17 cellular contexts compared by ENCODE assay signal in genomic region chr15:31024979-31025378, GRCh38. TPM values are rescaled to one million over a fixed set of nuclear protein-coding genes. Genes with fewer than 3 reads are reported as not detected.
DNase-seq lines count a peak whose midpoint lies in the region; ATAC-seq and TF ChIP-seq lines count a peak whose summit lies in the region.
"Had no signal": no experiment of that assay in that cellular context is flagged by ENCODE, and none has a peak within 500 bp of the region (broad histone marks: within the 10 kb centered on the region; RNA-seq: fewer than 3 reads in every experiment).

No MANE protein-coding gene starts in this region.

- peak overlapping the region; percentile 92 for H3K27ac Mint-ChIP-seq in progenitor cell of endocrine pancreas
- H3K27ac Mint-ChIP-seq: CD4-positive, CD25-positive, alpha-beta regulatory T cell; stimulated activated naive B cell treated with anti-CD40 and anti-IgM and Interleukin-4, amounts not matched to agents 10 μg/mL and 1 μg/mL and 100 μg/mL, for 72 hours; T-cell had no signal

- no peaks in the 10 kb centered on the region for H3K27me3 ChIP-seq in GM23248 (replicated peaks; ENCODE audit: insufficient read depth)
- no peaks in the 10 kb centered on the region for H3K27me3 ChIP-seq in foreskin keratinocyte
- H3K27me3 ChIP-seq: adrenal gland had no signal

- H3K27ac ChIP-seq in GM23248 (peak overlapping the region; percentile 11), foreskin keratinocyte (peak overlapping the region; percentile 93)
- H3K27ac ChIP-seq: adrenal gland had no signal

- no peak overlapping the region for H3K4me3 Mint-ChIP-seq in progenitor cell of endocrine pancreas (ENCODE audit: low read depth)
- H3K4me3 Mint-ChIP-seq: CD4-positive, CD25-positive, alpha-beta regulatory T cell; stimulated activated naive B cell treated with anti-CD40 and anti-IgM and Interleukin-4, amounts not matched to agents 10 μg/mL and 1 μg/mL and 100 μg/mL, for 72 hours; T-cell had no signal

- peaks cover 21% of the 10 kb centered on the region for H3K4me1 Mint-ChIP-seq in progenitor cell of endocrine pancreas (ENCODE audit: low read depth)
- H3K4me1 Mint-ChIP-seq: CD4-positive, CD25-positive, alpha-beta regulatory T cell had no signal

- ATAC-seq in SK-N-SH treated with all-trans-retinoic acid at 6 μM for 48 hours (peak; percentile 57), foreskin keratinocyte (no peak), HG03095 (IDR thresholded peaks at IDR 0.05; ENCODE audit: unreplicated experiment) (no peak), HG03457 (IDR thresholded peaks at IDR 0.05; ENCODE audit: unreplicated experiment) (no peak)
- ATAC-seq: stimulated activated naive B cell treated with anti-CD40 and anti-IgM and Interleukin-4, amounts not matched to agents 10 μg/mL and 1 μg/mL and 100 μg/mL, for 72 hours; T-cell had no signal

- peaks cover 20% of the 10 kb centered on the region for H3F3A ChIP-seq in GM23248 (ENCODE audit: insufficient read depth)

- peaks cover 24% of the 10 kb centered on the region for H3K4me1 ChIP-seq in GM23248 (ENCODE audit: insufficient read depth)
- H3K4me1 ChIP-seq in foreskin keratinocyte: peaks cover 22% of the 10 kb centered on the region
- H3K4me1 ChIP-seq: adrenal gland had no signal

- no peak overlapping the region for H3K9ac ChIP-seq in GM23248

- H3K9me2 ChIP-seq in GM23248 (ENCODE audit: insufficient read depth): no peaks in the 10 kb centered on the region

- no peaks in the 10 kb centered on the region for H4K20me1 ChIP-seq in GM23248 (ENCODE audit: insufficient read depth)

- no peaks in the 10 kb centered on the region for H3K79me2 ChIP-seq in GM23248 (ENCODE audit: insufficient read depth)

- H3K36me3 ChIP-seq in GM23248 (ENCODE audit: low read depth): no peaks in the 10 kb centered on the region
- H3K36me3 ChIP-seq: adrenal gland had no signal

- DNase-seq in GM23248 (peak; percentile 58), foreskin keratinocyte (peak; percentile 14 to 27), progenitor cell of endocrine pancreas (ENCODE audit: low spot score, unreplicated experiment) (no peak), NCI-H82 (lab: John Stamatoyannopoulos, UW) (no peak)
- no peak for DNase-seq in activated CD4-positive, alpha-beta T cell treated with anti-CD3 and anti-CD28 coated beads, Interleukin-2, amount 50 U/mL, for 48 hours
- DNase-seq: activated T-cell treated with anti-CD3 and anti-CD28 coated beads, Interleukin-2, amount 50 U/mL, for 1 hour; adrenal gland; CD4-positive, CD25-positive, alpha-beta regulatory T cell; Karpas-422; naive B cell; NCI-H446 treated with DMSO at 0.1 percent for 48 hours; OCI-M1; stimulated activated naive B cell treated with anti-CD40 and anti-IgM and Interleukin-4, amounts not matched to agents 10 μg/mL and 1 μg/mL and 100 μg/mL, for 72 hours; T-cell had no signal

- no peaks in the 10 kb centered on the region for H3K36me3 Mint-ChIP-seq in progenitor cell of endocrine pancreas (ENCODE audit: insufficient read depth)
- H3K36me3 Mint-ChIP-seq: CD4-positive, CD25-positive, alpha-beta regulatory T cell; stimulated activated naive B cell treated with anti-CD40 and anti-IgM and Interleukin-4, amounts not matched to agents 10 μg/mL and 1 μg/mL and 100 μg/mL, for 72 hours; T-cell had no signal

- WGBS in GM23248 (ENCODE audit: low coverage in 1 of 2, low lambda C conversion rate in 2 of 2, missing lambda C conversion rate in 2 of 2), 2 experiments: 32 to 39% methylated on average over 3 of the region's 3 CpGs

- peak overlapping the region; percentile 25 for H3K4me2 ChIP-seq in GM23248 (ENCODE audit: unreplicated experiment)

- TF ChIP-seq CTCF in foreskin keratinocyte (conservative IDR thresholded peaks at IDR 0.05) (no peak), progenitor cell of endocrine pancreas (IDR thresholded peaks at IDR 0.05; ENCODE audit: unreplicated experiment) (no peak)

- H3K4me3 ChIP-seq in GM23248: no peak overlapping the region
- H3K4me3 ChIP-seq: adrenal gland had no signal

- H2AFZ ChIP-seq in GM23248: peak overlapping the region; percentile 9; the same call in 1 of the 2 replicates

- no peaks in the 10 kb centered on the region for H3K27me3 Mint-ChIP-seq in progenitor cell of endocrine pancreas
- H3K27me3 Mint-ChIP-seq: naive B cell; stimulated activated naive B cell treated with anti-CD40 and anti-IgM and Interleukin-4, amounts not matched to agents 10 μg/mL and 1 μg/mL and 100 μg/mL, for 72 hours had no signal

- H3K9me3 ChIP-seq in GM23248 (ENCODE audit: low read depth): no peaks in the 10 kb centered on the region
- H3K9me3 ChIP-seq: adrenal gland had no signal

- no peaks in the 10 kb centered on the region for H3K9me3 Mint-ChIP-seq in progenitor cell of endocrine pancreas (ENCODE audit: low read depth)
- H3K9me3 Mint-ChIP-seq: CD4-positive, CD25-positive, alpha-beta regulatory T cell; T-cell had no signal

- in situ Hi-C loops in GM23248 (cut with MboI): no loop called here

TF ChIP-seq in SK-N-SH treated with all-trans-retinoic acid at 6 μM for 48 hours, 23 proteins besides CTCF, POLR2A, EP300 and RAD21:
- no peak for TF ChIP-seq RARB (CRISPR knock-in tag; IDR thresholded peaks at IDR 0.05)
- TF ChIP-seq, protein P1, sequence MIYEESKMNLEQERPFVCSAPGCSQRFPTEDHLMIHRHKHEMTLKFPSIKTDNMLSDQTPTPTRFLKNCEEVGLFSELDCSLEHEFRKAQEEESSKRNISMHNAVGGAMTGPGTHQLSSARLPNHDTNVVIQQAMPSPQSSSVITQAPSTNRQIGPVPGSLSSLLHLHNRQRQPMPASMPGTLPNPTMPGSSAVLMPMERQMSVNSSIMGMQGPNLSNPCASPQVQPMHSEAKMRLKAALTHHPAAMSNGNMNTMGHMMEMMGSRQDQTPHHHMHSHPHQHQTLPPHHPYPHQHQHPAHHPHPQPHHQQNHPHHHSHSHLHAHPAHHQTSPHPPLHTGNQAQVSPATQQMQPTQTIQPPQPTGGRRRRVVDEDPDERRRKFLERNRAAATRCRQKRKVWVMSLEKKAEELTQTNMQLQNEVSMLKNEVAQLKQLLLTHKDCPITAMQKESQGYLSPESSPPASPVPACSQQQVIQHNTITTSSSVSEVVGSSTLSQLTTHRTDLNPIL (CRISPR knock-in tag; IDR thresholded peaks at IDR 0.05; ENCODE audit: low read depth): peak; percentile 28; the same call in 1 of the 2 replicates
- TF ChIP-seq ISL1 (CRISPR knock-in tag; IDR thresholded peaks at IDR 0.05): peak; percentile 89

RNA-seq across cellular contexts. Expression of gene MTMR10, which starts 33.6 kb away (rescaled TPM):
- 8.1 and 13.3 TPM in 2 replicates for total RNA-seq in GM23248 (2014; rRNA removed; shearing (Covaris generic))
- polyA plus RNA-seq in GM23248 (2016; fragmentation: Nextera tagmentation; extraction: Ambion mirVana): 6.3 and 7.2 TPM in 2 replicates
- total RNA-seq in foreskin keratinocyte: 11.5 and 13.8 TPM in 2 replicates
- polyA plus RNA-seq in foreskin keratinocyte: 2.7 and 3.9 TPM in 2 replicates
- 21.1 and 21.2 TPM in 2 replicates for total RNA-seq in progenitor cell of endocrine pancreas

Comparison
In these comparisons a context has a peak if more than half of its experiments do, and no peak if none do; other contexts are left out.
1. DNase-seq: peak in GM23248 (single experiment) and foreskin keratinocyte (2 of 2); none in progenitor cell of endocrine pancreas (single experiment), activated CD4-positive, alpha-beta T cell treated with anti-CD3 and anti-CD28 coated beads, Interleukin-2, amount 50 U/mL, for 48 hours (0 of 2) and NCI-H82 (single experiment).